2 cellular contexts compared by ENCODE assay signal in genomic region chr7:44448922-44449321, GRCh38.
TF ChIP-seq lines count a peak whose summit lies in the region.

No MANE protein-coding gene starts in this region.

TF ChIP-seq in SK-N-SH, 30 proteins besides CTCF, POLR2A, EP300 and RAD21 (continued from another document):
- no peak for TF ChIP-seq REST (IDR thresholded peaks at IDR 0.05; ENCODE audit: low read depth, low read length)
- TF ChIP-seq NRF1 (IDR thresholded peaks at IDR 0.05; ENCODE audit: low read depth, low read length), result no peak
- TF ChIP-seq EZH2phosphoT487 (IDR thresholded peaks at IDR 0.05; ENCODE audit: borderline replicate concordance, low read depth), result no peak
- no peak for TF ChIP-seq MXI1 (IDR thresholded peaks at IDR 0.05; ENCODE audit: low read depth, low read length)
- TF ChIP-seq FOSL2 (IDR thresholded peaks at IDR 0.05; ENCODE audit: borderline replicate concordance, low read depth), result no peak
- no peak for TF ChIP-seq PBX3 (IDR thresholded peaks at IDR 0.05)

TF ChIP-seq in SK-N-SH treated with all-trans-retinoic acid at 6 μM for 48 hours, 23 proteins besides CTCF, POLR2A, EP300 and RAD21 (continued from another document):
- TF ChIP-seq ZC3H10 (CRISPR knock-in tag; IDR thresholded peaks at IDR 0.05), result no peak
- TF ChIP-seq ZNF565 (CRISPR knock-in tag; conservative IDR thresholded peaks at IDR 0.05; ENCODE audit: low read depth), result no peak
- TF ChIP-seq TOX (CRISPR knock-in tag; IDR thresholded peaks at IDR 0.05; ENCODE audit: borderline replicate concordance), result no peak
- TF ChIP-seq PATZ1 (CRISPR knock-in tag; IDR thresholded peaks at IDR 0.05; ENCODE audit: borderline replicate concordance), result no peak
- TF ChIP-seq RARB (CRISPR knock-in tag; IDR thresholded peaks at IDR 0.05), result no peak
- no peak for TF ChIP-seq ZFP3 (CRISPR knock-in tag; IDR thresholded peaks at IDR 0.05)
- TF ChIP-seq TCF4 (CRISPR knock-in tag; IDR thresholded peaks at IDR 0.05; ENCODE audit: borderline replicate concordance), result no peak
- TF ChIP-seq ZFP30 (CRISPR knock-in tag; IDR thresholded peaks at IDR 0.05), result no peak
- no peak for TF ChIP-seq ESRRG (CRISPR knock-in tag; IDR thresholded peaks at IDR 0.05)
- no peak for TF ChIP-seq CREB5 (CRISPR knock-in tag; IDR thresholded peaks at IDR 0.05; ENCODE audit: low read depth)
- no peak for TF ChIP-seq OSR1 (CRISPR knock-in tag; IDR thresholded peaks at IDR 0.05)
- no peak for TF ChIP-seq ARNTL (CRISPR knock-in tag; IDR thresholded peaks at IDR 0.05; ENCODE audit: borderline replicate concordance, low read depth)
- TF ChIP-seq SNAI2 (CRISPR knock-in tag; IDR thresholded peaks at IDR 0.05), result no peak
- TF ChIP-seq ZNF8 (CRISPR knock-in tag; IDR thresholded peaks at IDR 0.05), result no peak
- no peak for TF ChIP-seq POU6F1 (CRISPR knock-in tag; IDR thresholded peaks at IDR 0.05; ENCODE audit: borderline replicate concordance, low read depth)
